ENCODE assay signal across 8 cellular contexts in genomic region chr9:88387035-88387732, GRCh38. TPM values are rescaled to one million over a fixed set of nuclear protein-coding genes. Genes with fewer than 3 reads are reported as not detected.
A peak's percentile ranks its signal among the peaks of the same experiment; 100 is the strongest.
DNase-seq lines count a peak whose midpoint lies in the region; ATAC-seq and TF ChIP-seq lines count a peak whose summit lies in the region.

No MANE protein-coding gene starts in this region.

- DNase-seq in NCI-H146 treated with DMSO at 0.1 percent for 48 hours (lab: John Stamatoyannopoulos, UW; ENCODE audit: unreplicated experiment) (peak; percentile 30), NCI-H146 (lab: John Stamatoyannopoulos, UW) (no peak), NCI-H2029 treated with DMSO at 0.1 percent for 48 hours (lab: John Stamatoyannopoulos, UW) (peak; percentile 67), adipocyte (ENCODE audit: low read depth) (peak; percentile 40), hepatic stellate cell (ENCODE audit: low spot score) (peak; percentile 56), retinal pigment epithelial cell (ENCODE audit: low read depth) (no peak), mesenteric fat pad (ENCODE audit: low spot score) (no peak)

- peaks cover 35% of the 10 kb centered on the region for H3K4me1 ChIP-seq in adipocyte (ENCODE audit: control insufficient read depth, insufficient read depth, low read length)

- H3K36me3 ChIP-seq in adipocyte (ENCODE audit: control insufficient read depth, insufficient read depth, low read length, severe bottlenecking), result no peaks in the 10 kb centered on the region

- no peaks in the 10 kb centered on the region for H3K9me3 ChIP-seq in adipocyte (ENCODE audit: control insufficient read depth, low read length)

- no peaks in the 10 kb centered on the region for H3K27me3 ChIP-seq in adipocyte (replicated peaks; ENCODE audit: control insufficient read depth, insufficient read depth, low read length)

- TF ChIP-seq CTCF in retinal pigment epithelial cell (conservative IDR thresholded peaks at IDR 0.05; ENCODE audit: low read depth, low read length), result no peak

- peak overlapping the region; percentile 76 for H3K9ac ChIP-seq in adipocyte (ENCODE audit: low read length)

- H3K4me3 ChIP-seq in adipocyte (ENCODE audit: low read length) (peak overlapping the region; percentile 90), retinal pigment epithelial cell (ENCODE audit: low read length) (peak overlapping the region; percentile 87)

- no peak for ATAC-seq in GM21737 (IDR thresholded peaks at IDR 0.05; ENCODE audit: unreplicated experiment)

RNA-seq across cellular contexts. Expression of gene SPIN1, which starts 1.1 kb away (rescaled TPM):
- 64.2 TPM for total RNA-seq in mesenteric fat pad

Comparison
In these comparisons a context has a peak if more than half of its experiments do, and no peak if none do; other contexts are left out.
1. DNase-seq: peak in NCI-H146 treated with DMSO at 0.1 percent for 48 hours (single experiment), NCI-H2029 treated with DMSO at 0.1 percent for 48 hours (single experiment), adipocyte (single experiment) and hepatic stellate cell (single experiment); none in NCI-H146 (single experiment), retinal pigment epithelial cell (single experiment) and mesenteric fat pad (single experiment).